In genomic region chr17:80116923-80117380, GRCh38 we compare ENCODE assay signal across 19 cellular contexts. TPM values are rescaled to one million over a fixed set of nuclear protein-coding genes. Genes with fewer than 3 reads are reported as not detected.
DNase-seq lines count a peak whose midpoint lies in the region; ATAC-seq and TF ChIP-seq lines count a peak whose summit lies in the region.
"Had no signal": no experiment of that assay in that cellular context is flagged by ENCODE, and none has a peak within 500 bp of the region (broad histone marks: within the 10 kb centered on the region; RNA-seq: fewer than 3 reads in every experiment).

No MANE protein-coding gene starts in this region.

- intact Hi-C loops in Right ventricle myocardium inferior (cut with DNase I) = no loop called here
- intact Hi-C loops in cardiac septum (cut with DNase I) = no loop called here
- intact Hi-C loops in activated B cell treated with CpG ODN at 0.5 μM for 24 hours (cut with micrococcal nuclease) = no loop called here

- CTCF ChIA-PET in activated B cell treated with CpG ODN at 0.5 μM for 24 hours (lab: Charles Lee) = interaction anchor here (1.2 kb wide), 1 partner anchor 16 kb away, joined by 3 read pairs; the partner anchor contains the start of gene GAA

- H3K27me3 Mint-ChIP-seq in activated B cell treated with CpG ODN at 0.5 μM for 24 hours = no peaks in the 10 kb centered on the region

- H3K4me1 Mint-ChIP-seq in activated B cell treated with CpG ODN at 0.5 μM for 24 hours = peaks cover 13% of the 10 kb centered on the region

- H3K4me3 Mint-ChIP-seq in activated B cell treated with CpG ODN at 0.5 μM for 24 hours = no peak overlapping the region

- DNase-seq in Right ventricle myocardium inferior (ENCODE audit: missing footprints) = no peak
- no peak for DNase-seq in cardiac septum (ENCODE audit: low spot score)
- peak; percentile 4 for DNase-seq in activated B cell treated with CpG ODN at 0.5 μM for 24 hours
- peak; percentile 60 for DNase-seq in mesenteric fat pad (ENCODE audit: low spot score)
- DNase-seq in stimulated activated naive CD4-positive, alpha-beta T cell (lab: John Stamatoyannopoulos, UW) = no peak
- no peak for DNase-seq in MM.1S
- DNase-seq: DMS 273 treated with DMSO at 0.1 percent for 48 hours, GF-D8, HCEC 1CT, KBM-7, NCI-H1436 treated with DMSO at 0.1 percent for 48 hours, NCI-H2029 treated with DMSO at 0.1 percent for 48 hours, NCI-H2171 treated with DMSO at 0.1 percent for 48 hours, NCI-H510A, NCI-H774, RPMI8226 had no signal

- H3K27ac ChIP-seq in MM.1S (ENCODE audit: low read length) = no peak overlapping the region
- H3K27ac ChIP-seq: C4-2B, SJSA1 had no signal

- no peaks in the 10 kb centered on the region for H3K4me1 ChIP-seq in MM.1S (ENCODE audit: low read length)
- H3K4me1 ChIP-seq: SJSA1 had no signal

- H3K4me2 ChIP-seq in MM.1S (ENCODE audit: low read depth, low read length) = no peak overlapping the region

- peaks cover 3% of the 10 kb centered on the region for H3K9me3 Mint-ChIP-seq in activated B cell treated with CpG ODN at 0.5 μM for 24 hours

- peaks cover 5% of the 10 kb centered on the region for H3K36me3 Mint-ChIP-seq in activated B cell treated with CpG ODN at 0.5 μM for 24 hours (ENCODE audit: low read depth)

- H4K20me1 ChIP-seq in MM.1S (ENCODE audit: insufficient read depth, low read length) = no peaks in the 10 kb centered on the region

- H3F3A ChIP-seq in MM.1S (ENCODE audit: insufficient read depth, low read length) = no peaks in the 10 kb centered on the region

- H3K27me3 ChIP-seq in MM.1S (replicated peaks; ENCODE audit: insufficient read depth, low read length) = peaks cover 83% of the 10 kb centered on the region
- H3K27me3 ChIP-seq: SJSA1 had no signal

- no peaks in the 10 kb centered on the region for H3K9me2 ChIP-seq in MM.1S (replicated peaks; ENCODE audit: insufficient read depth, low read length)

- no peaks in the 10 kb centered on the region for H3K9me3 ChIP-seq in MM.1S (replicated peaks; ENCODE audit: insufficient read depth, low read length)
- H3K9me3 ChIP-seq: SJSA1 had no signal

- no peaks in the 10 kb centered on the region for H3K36me3 ChIP-seq in MM.1S (replicated peaks; ENCODE audit: insufficient read depth, low read length)
- H3K36me3 ChIP-seq: SJSA1 had no signal

- no peak overlapping the region for H2AFZ ChIP-seq in MM.1S (ENCODE audit: low read length)

- H3K4me3 ChIP-seq in MM.1S (ENCODE audit: low read length) = no peak overlapping the region
- H3K4me3 ChIP-seq: SJSA1 had no signal

- H3K79me2 ChIP-seq in MM.1S (ENCODE audit: low read length) = no peaks in the 10 kb centered on the region

- ATAC-seq in Right ventricle myocardium inferior (peak; percentile 17), activated B cell treated with CpG ODN at 0.5 μM for 24 hours (ENCODE audit: low read depth) (no peak), GM18907 (IDR thresholded peaks at IDR 0.05; ENCODE audit: unreplicated experiment) (no peak)

- no peak for TF ChIP-seq CTCF in activated B cell treated with CpG ODN at 0.5 μM for 24 hours (IDR thresholded peaks at IDR 0.05)
- no peak for TF ChIP-seq CTCF in MM.1S (IDR thresholded peaks at IDR 0.05; ENCODE audit: low read length)

- no peak overlapping the region for H3K27ac Mint-ChIP-seq in activated B cell treated with CpG ODN at 0.5 μM for 24 hours

- no peak overlapping the region for H3K9ac ChIP-seq in MM.1S (ENCODE audit: low read length)

- POLR2A ChIA-PET in activated B cell treated with CpG ODN at 0.5 μM for 24 hours (lab: Charles Lee) = no interaction called here

RNA-seq across cellular contexts. Expression of gene GAA, which starts 15.6 kb away (rescaled TPM):
- total RNA-seq in Right ventricle myocardium inferior (46.0 TPM), cardiac septum (47.0 TPM), activated B cell treated with CpG ODN at 0.5 μM for 24 hours (19.6 and 20.2 TPM in 2 replicates), mesenteric fat pad (61.4 TPM)

RNA-seq across cellular contexts. Expression of gene EIF4A3, which starts 30.0 kb away (rescaled TPM):
- total RNA-seq in Right ventricle myocardium inferior (31.3 TPM), cardiac septum (40.9 TPM), activated B cell treated with CpG ODN at 0.5 μM for 24 hours (84.0 and 88.1 TPM in 2 replicates), mesenteric fat pad (92.0 TPM)

RNA-seq across cellular contexts. Expression of gene CARD14, which starts 52.9 kb away (rescaled TPM):
- total RNA-seq in Right ventricle myocardium inferior (not detected), cardiac septum (not detected), activated B cell treated with CpG ODN at 0.5 μM for 24 hours (not detected in 2 replicates), mesenteric fat pad (not detected)
- total RNA-seq: SJSA1 had no signal

Comparison
In these comparisons a context has a peak if more than half of its experiments do, and no peak if none do; other contexts are left out.
1. DNase-seq: peak in activated B cell treated with CpG ODN at 0.5 μM for 24 hours (single experiment) and mesenteric fat pad (single experiment); none in Right ventricle myocardium inferior (single experiment), cardiac septum (single experiment), stimulated activated naive CD4-positive, alpha-beta T cell (0 of 6) and MM.1S (single experiment).